In genomic region chr4:688695-689497, GRCh38 we compare ENCODE assay signal across 1 cellular context.
TF ChIP-seq lines count a peak whose summit lies in the region.

Gene SLC49A3, minus strand, starts transcription at chr4:689151. Its CDS starts 24 bp downstream, at chr4:689127.

TF ChIP-seq in WTC11, 78 proteins besides CTCF, POLR2A, EP300 and RAD21 (continued from another document):
- TF ChIP-seq HMGXB4 (CRISPR knock-in tag; IDR thresholded peaks at IDR 0.05) (0 out of 2 replicates have a peak, but pooled peaks have one; percentile 26), ATF1 (CRISPR knock-in tag; IDR thresholded peaks at IDR 0.05) (no peak), NFE2L1 (CRISPR knock-in tag; IDR thresholded peaks at IDR 0.05) (no peak), CREB1 (CRISPR knock-in tag; IDR thresholded peaks at IDR 0.05) (no peak), ZNF121 (CRISPR knock-in tag; IDR thresholded peaks at IDR 0.05) (no peak), STAT6 (CRISPR knock-in tag; conservative IDR thresholded peaks at IDR 0.05; ENCODE audit: low read depth) (no peak), E2F1 (CRISPR knock-in tag; IDR thresholded peaks at IDR 0.05) (no peak), USF1 (CRISPR knock-in tag; IDR thresholded peaks at IDR 0.05) (0 out of 2 replicates have a peak, but pooled peaks have one; percentile 23), PRDM15 (CRISPR knock-in tag; IDR thresholded peaks at IDR 0.05) (0 out of 2 replicates have a peak, but pooled peaks have one; percentile 35), ERG (CRISPR knock-in tag; IDR thresholded peaks at IDR 0.05) (no peak), SMAD4 (CRISPR knock-in tag; IDR thresholded peaks at IDR 0.05) (no peak), FOXP4 (CRISPR knock-in tag; IDR thresholded peaks at IDR 0.05) (no peak), GTF2I (CRISPR knock-in tag; conservative IDR thresholded peaks at IDR 0.05) (no peak), NR2C2 (CRISPR knock-in tag; IDR thresholded peaks at IDR 0.05) (no peak), ZNF219 (CRISPR knock-in tag; IDR thresholded peaks at IDR 0.05; ENCODE audit: borderline replicate concordance) (no peak), TP53 (CRISPR knock-in tag; IDR thresholded peaks at IDR 0.05) (0 out of 2 replicates have a peak, but pooled peaks have one; percentile 35), MYBL2 (CRISPR knock-in tag; IDR thresholded peaks at IDR 0.05) (no peak), SP1 (CRISPR knock-in tag; conservative IDR thresholded peaks at IDR 0.05) (peak; percentile 48), AFF4 (CRISPR knock-in tag; IDR thresholded peaks at IDR 0.05; ENCODE audit: borderline replicate concordance) (no peak), ETV6 (CRISPR knock-in tag; IDR thresholded peaks at IDR 0.05) (no peak)
